8 cellular contexts compared by ENCODE assay signal in the genomic region with DNA sequence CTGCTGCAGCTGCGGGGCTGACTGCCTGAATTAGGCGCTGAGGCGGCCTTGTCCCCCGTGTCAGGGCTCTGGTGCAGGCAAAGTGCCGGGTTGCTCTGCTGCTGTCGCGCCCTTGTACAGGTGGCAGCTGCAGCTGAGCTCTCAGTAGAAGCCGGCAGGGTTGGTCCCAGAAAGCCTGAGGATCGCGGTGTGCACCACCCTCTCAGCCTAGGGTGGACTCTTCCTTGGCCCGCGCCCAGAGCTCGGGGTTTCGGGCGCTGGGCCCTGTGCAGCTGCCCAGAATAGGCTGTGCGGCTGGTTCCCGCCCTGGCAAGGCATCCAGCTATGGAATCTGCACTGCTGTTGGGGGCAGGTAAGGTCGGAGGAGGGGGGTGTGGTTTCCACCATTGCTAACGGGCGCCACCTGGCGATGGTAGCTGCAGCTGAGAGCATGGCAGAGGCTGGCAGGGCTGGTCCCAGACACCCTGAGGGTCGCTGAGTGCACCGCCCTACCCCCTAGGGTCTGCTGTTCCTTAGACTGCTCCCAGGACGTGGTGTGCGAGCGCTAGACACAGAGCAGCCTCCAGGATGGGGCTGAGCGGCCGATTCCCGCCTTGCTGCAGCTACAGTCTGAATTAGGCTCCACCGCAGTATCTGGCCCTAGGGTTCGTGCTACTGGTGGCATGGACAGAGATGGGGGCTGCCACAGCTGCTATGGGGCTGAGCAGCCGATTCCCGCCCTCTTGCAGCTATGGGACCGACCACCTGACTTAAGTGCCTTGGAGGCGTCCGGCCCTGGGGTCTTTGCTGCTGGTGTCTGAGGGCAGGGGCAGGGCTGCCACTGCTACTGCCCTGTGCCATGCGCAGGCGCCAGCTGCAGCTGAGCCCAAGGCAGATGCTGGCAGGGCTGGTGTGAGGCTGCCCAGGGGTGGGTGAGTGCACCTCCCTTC.
DNase-seq lines count a peak whose midpoint lies in the region; ATAC-seq and TF ChIP-seq lines count a peak whose summit lies in the region.
"Not testable (repeated sequence)": the region's sequence is repeated elsewhere in the genome, so short reads cannot be mapped to it uniquely, and the experiment has no call there.

No MANE protein-coding gene starts in this region.

- H3K9me3 Mint-ChIP-seq in chondrocyte (ENCODE audit: low read depth): peaks cover 13% of the 10 kb centered on the region

- TF ChIP-seq CTCF in chondrocyte (IDR thresholded peaks at IDR 0.05) (peak; percentile 86), kidney epithelial cell (IDR thresholded peaks at IDR 0.05; ENCODE audit: insufficient read depth, low read length, poor library complexity, severe bottlenecking) (peak; percentile 69)

- H3K27me3 ChIP-seq in kidney epithelial cell (ENCODE audit: control insufficient read depth, insufficient read depth, low read length): not testable (repeated sequence)

- H3K4me3 Mint-ChIP-seq in chondrocyte (ENCODE audit: unreplicated experiment): peak overlapping the region; percentile 54

- not testable (repeated sequence) for H3K36me3 Mint-ChIP-seq in chondrocyte (ENCODE audit: low read depth)

- H3K4me1 Mint-ChIP-seq in chondrocyte (ENCODE audit: low read depth): peaks cover 20% of the 10 kb centered on the region

- peak overlapping the region; percentile 25 for H3K4me3 ChIP-seq in kidney epithelial cell (ENCODE audit: low read depth, low read length)

- H3K27me3 Mint-ChIP-seq in chondrocyte (ENCODE audit: low read depth): not testable (repeated sequence)

- ATAC-seq in GM19372 (IDR thresholded peaks at IDR 0.05; ENCODE audit: low read depth, unreplicated experiment): peak; percentile 79
- ATAC-seq in HG03175 (IDR thresholded peaks at IDR 0.05; ENCODE audit: unreplicated experiment): peak; percentile 84

- peak in 10 of 14 donors; percentile 6 to 61 (median 38) for DNase-seq in C1 segment of cervical spinal cord (lab: John Stamatoyannopoulos, UW)
- peak; percentile 52 for DNase-seq in NCI-H2196 (lab: John Stamatoyannopoulos, UW; ENCODE audit: unreplicated experiment)
- peak; percentile 66 for DNase-seq in activated CD4-positive, CD25-positive, alpha-beta regulatory T cell treated with anti-CD3 and anti-CD28 coated beads, Interleukin-2, amount 50 U/mL, for 72 hours
- not testable (repeated sequence) for DNase-seq in chondrocyte (ENCODE audit: low spot score); kidney epithelial cell (ENCODE audit: low read depth)
- DNase-seq in stimulated activated CD4-positive, alpha-beta T cell treated with anti-CD3 and anti-CD28 coated beads, Interleukin-12 subunit alpha, Interleukin-12 subunit beta, amount 100 ng/mL, for 48 hours (ENCODE audit: low read depth in 2 of 3, low spot score in 1 of 3): peak; percentile 23 to 37 (median 33)

- H3K36me3 ChIP-seq in kidney epithelial cell (ENCODE audit: control insufficient read depth, insufficient read depth, low read length): not testable (repeated sequence)

- H3K27ac Mint-ChIP-seq in chondrocyte (ENCODE audit: unreplicated experiment): not testable (repeated sequence)
